In the genomic region with DNA sequence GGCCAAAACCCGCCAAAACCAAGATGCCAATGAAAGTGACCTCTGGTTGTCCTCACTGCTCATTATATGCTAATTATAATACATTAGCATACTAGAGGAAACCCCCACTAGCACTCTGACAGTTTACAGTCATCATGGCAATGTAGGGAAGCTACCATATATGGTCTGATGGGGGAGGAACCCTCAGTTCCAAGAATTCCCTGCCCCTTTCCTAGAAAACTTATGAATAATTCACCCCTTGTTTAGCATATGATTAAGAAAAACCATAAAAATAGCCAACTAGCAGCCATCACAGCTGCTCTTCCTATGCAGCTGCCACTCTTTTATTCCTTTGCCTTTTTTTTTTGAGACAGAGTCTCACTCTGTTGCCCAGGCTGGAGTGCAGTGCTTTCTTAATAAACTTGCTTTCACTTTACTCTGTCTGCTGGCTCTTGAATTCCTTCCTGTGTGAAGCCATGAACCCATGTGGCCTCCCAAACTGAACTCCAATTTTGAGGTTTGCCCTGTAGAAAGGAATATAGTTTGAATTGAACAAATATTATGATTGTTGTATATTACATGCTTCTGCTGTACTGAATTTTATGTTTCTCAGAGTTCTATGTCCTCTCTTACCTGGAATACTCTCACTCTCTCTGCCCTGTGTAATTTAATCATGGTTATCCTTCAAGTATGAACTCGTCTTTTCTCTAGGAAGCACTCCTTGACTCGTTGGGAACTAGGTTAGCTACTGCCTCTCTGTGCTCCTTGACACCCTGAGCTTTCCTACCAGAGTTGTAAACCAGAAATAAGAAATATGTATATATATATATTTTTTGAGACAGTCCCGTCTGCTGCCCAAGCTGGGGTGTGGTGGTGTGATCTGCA, we compare ENCODE assay signal across 13 cellular contexts. TPM values are rescaled to one million over a fixed set of nuclear protein-coding genes. Genes with fewer than 3 reads are reported as not detected.
A peak's percentile ranks its signal among the peaks of the same experiment; 100 is the strongest.
DNase-seq lines count a peak whose midpoint lies in the region; ATAC-seq and TF ChIP-seq lines count a peak whose summit lies in the region.
"Had no signal": no experiment of that assay in that cellular context is flagged by ENCODE, and none has a peak within 500 bp of the region (broad histone marks: within the 10 kb centered on the region; RNA-seq: fewer than 3 reads in every experiment).

No MANE protein-coding gene starts in this region.

- H3K4ac ChIP-seq in mesenchymal stem cell (ENCODE audit: low read depth in 1 of 2, low read length in 2 of 2): no peak overlapping the region

- H4K91ac ChIP-seq in mesenchymal stem cell (ENCODE audit: low read length): no peak overlapping the region

- H3K79me2 ChIP-seq in DND-41 (ENCODE audit: insufficient read depth, low read length): peaks cover 61% of the 10 kb centered on the region

- H3K27me3 Mint-ChIP-seq in activated naive CD8-positive, alpha-beta T cell treated with anti-CD3 and anti-CD28 coated beads, Interleukin-2, amount 50 U/mL, for 24 hours: no peaks in the 10 kb centered on the region
- H3K27me3 Mint-ChIP-seq: CD4-positive, alpha-beta memory T cell had no signal

- H2BK120ac ChIP-seq in mesenchymal stem cell (ENCODE audit: low read depth, low read length): no peak overlapping the region

- 60% methylated on average over 3 of the region's 4 CpGs for WGBS in mesenchymal stem cell
- WGBS in gastroesophageal sphincter (ENCODE audit: low coverage in 1 of 2), 2 donors: 38 to 72% methylated on average over 1 to 4 of the region's 4 CpGs

- H3K18ac ChIP-seq in mesenchymal stem cell (ENCODE audit: low read depth in 1 of 2, low read length in 2 of 2): peak overlapping the region in 1 of 2 experiments; percentile 10

- no peak overlapping the region for H3K14ac ChIP-seq in mesenchymal stem cell (ENCODE audit: low read length in 2 of 2)

- H3K23ac ChIP-seq in mesenchymal stem cell (ENCODE audit: low read length in 2 of 2): no peak overlapping the region

- H3K4me2 ChIP-seq in DND-41 (ENCODE audit: insufficient read depth, low read length) (peak overlapping the region; percentile 11; the same call in 1 of the 2 replicates), mesenchymal stem cell (ENCODE audit: low read length, poor library complexity, severe bottlenecking) (no peak overlapping the region)
- H3K4me2 ChIP-seq: smooth muscle cell had no signal

- H2AFZ ChIP-seq in DND-41 (ENCODE audit: low read depth, low read length) (no peak overlapping the region), mesenchymal stem cell (ENCODE audit: low read depth, low read length) (no peak overlapping the region)

- H3K36me3 ChIP-seq in DND-41 (ENCODE audit: insufficient read depth, low read length): no peaks in the 10 kb centered on the region
- no peaks in the 10 kb centered on the region for H3K36me3 ChIP-seq in HUES48 (ENCODE audit: control insufficient read depth, insufficient read depth, low read length)
- no peaks in the 10 kb centered on the region for H3K36me3 ChIP-seq in mesenchymal stem cell (ENCODE audit: control insufficient read depth in 1 of 2, insufficient read depth in 2 of 2, low read depth in 1 of 2, low read length in 2 of 2)
- no peaks in the 10 kb centered on the region for H3K36me3 ChIP-seq in gastroesophageal sphincter
- H3K36me3 ChIP-seq in brain microvascular endothelial cell (replicated peaks): no peaks in the 10 kb centered on the region
- H3K36me3 ChIP-seq: breast epithelium, Peyer's patch had no signal

- H3K4me3 Mint-ChIP-seq in activated naive CD8-positive, alpha-beta T cell treated with anti-CD3 and anti-CD28 coated beads, Interleukin-2, amount 50 U/mL, for 24 hours: no peak overlapping the region

- TF ChIP-seq CTCF in DND-41 (IDR thresholded peaks at IDR 0.05; ENCODE audit: borderline replicate concordance, extremely low read depth, low read length, poor library complexity, severe bottlenecking): no peak
- TF ChIP-seq CTCF in gastroesophageal sphincter (IDR thresholded peaks at IDR 0.05): no peak
- TF ChIP-seq CTCF in brain microvascular endothelial cell (IDR thresholded peaks at IDR 0.05; ENCODE audit: low read depth, low read length, missing control alignments): no peak

- TF ChIP-seq EP300 in gastroesophageal sphincter (IDR thresholded peaks at IDR 0.05): no peak

- peaks cover 11% of the 10 kb centered on the region; the same call in 1 of the 2 replicates for H3K4me1 ChIP-seq in DND-41 (ENCODE audit: insufficient read depth, low read length)
- H3K4me1 ChIP-seq in HUES48 (ENCODE audit: control insufficient read depth, insufficient read depth, low read length): peaks cover 61% of the 10 kb centered on the region
- H3K4me1 ChIP-seq in mesenchymal stem cell (ENCODE audit: control insufficient read depth, insufficient read depth, low read depth, low read length): peaks cover 2% of the 10 kb centered on the region
- no peaks in the 10 kb centered on the region for H3K4me1 ChIP-seq in gastroesophageal sphincter
- H3K4me1 ChIP-seq: breast epithelium, Peyer's patch had no signal

- no peaks in the 10 kb centered on the region for H3K27me3 ChIP-seq in DND-41 (ENCODE audit: insufficient read depth, low read length, poor library complexity)
- H3K27me3 ChIP-seq in HUES48 (ENCODE audit: control insufficient read depth, insufficient read depth, low read length): no peaks in the 10 kb centered on the region
- no peaks in the 10 kb centered on the region for H3K27me3 ChIP-seq in mesenchymal stem cell (ENCODE audit: control insufficient read depth in 1 of 2, insufficient read depth in 1 of 2, low read length in 2 of 2)
- no peaks in the 10 kb centered on the region for H3K27me3 ChIP-seq in gastroesophageal sphincter
- no peaks in the 10 kb centered on the region for H3K27me3 ChIP-seq in brain microvascular endothelial cell (replicated peaks)
- H3K27me3 ChIP-seq: breast epithelium, Peyer's patch had no signal

- no peak overlapping the region for H2BK15ac ChIP-seq in mesenchymal stem cell (ENCODE audit: low read depth, poor library complexity, severe bottlenecking)

- H3K9me3 ChIP-seq in DND-41 (ENCODE audit: insufficient read depth, low read length, severe bottlenecking) (no peaks in the 10 kb centered on the region), HUES48 (ENCODE audit: control insufficient read depth, insufficient read depth, low read length) (peaks cover 8% of the 10 kb centered on the region), mesenchymal stem cell (ENCODE audit: control insufficient read depth, low read length) (no peaks in the 10 kb centered on the region), gastroesophageal sphincter (no peaks in the 10 kb centered on the region)
- H3K9me3 ChIP-seq: breast epithelium, Peyer's patch had no signal

- no peak overlapping the region for H2BK5ac ChIP-seq in mesenchymal stem cell (ENCODE audit: low read depth, low read length, poor library complexity, severe bottlenecking)

- peaks cover 22% of the 10 kb centered on the region for H3K4me1 Mint-ChIP-seq in activated naive CD8-positive, alpha-beta T cell treated with anti-CD3 and anti-CD28 coated beads, Interleukin-2, amount 50 U/mL, for 24 hours

- no peak for TF ChIP-seq POLR2A in gastroesophageal sphincter (IDR thresholded peaks at IDR 0.05)

- H3K4me3 ChIP-seq in DND-41 (ENCODE audit: low read depth in 1 of 2, low read length in 2 of 2) (no peak overlapping the region; a peak in 1 of 4 replicates), HUES48 (ENCODE audit: low read depth, low read length) (peak overlapping the region; percentile 19; the same call in 1 of the 2 replicates), mesenchymal stem cell (ENCODE audit: insufficient read depth in 1 of 2, low read depth in 1 of 2, low read length in 2 of 2) (no peak overlapping the region), gastroesophageal sphincter (no peak overlapping the region), brain microvascular endothelial cell (ENCODE audit: low read depth, low read length) (no peak overlapping the region)
- H3K4me3 ChIP-seq: breast epithelium, Peyer's patch, smooth muscle cell had no signal

- no peak overlapping the region for H2BK12ac ChIP-seq in mesenchymal stem cell (ENCODE audit: low read length in 2 of 2)

- H3K36me3 Mint-ChIP-seq in activated naive CD8-positive, alpha-beta T cell treated with anti-CD3 and anti-CD28 coated beads, Interleukin-2, amount 50 U/mL, for 24 hours (ENCODE audit: low read depth): peaks cover 2% of the 10 kb centered on the region

- ATAC-seq in DND-41 (ENCODE audit: insufficient read depth, low read depth): peak; percentile 80
- ATAC-seq in activated naive CD8-positive, alpha-beta T cell treated with anti-CD3 and anti-CD28 coated beads, Interleukin-2, amount 50 U/mL, for 24 hours: peak; percentile 84
- ATAC-seq in gastroesophageal sphincter: no peak

- no peak overlapping the region for H4K8ac ChIP-seq in mesenchymal stem cell (ENCODE audit: low read length)

- peaks cover 19% of the 10 kb centered on the region for H3K79me1 ChIP-seq in mesenchymal stem cell (replicated peaks; ENCODE audit: low read length, poor library complexity, severe bottlenecking)

- H3K9ac ChIP-seq in DND-41 (ENCODE audit: low read depth, low read length): no peak overlapping the region
- H3K9ac ChIP-seq in HUES48 (ENCODE audit: low read depth, low read length): no peak overlapping the region
- no peak overlapping the region for H3K9ac ChIP-seq in mesenchymal stem cell (ENCODE audit: low read length)

- peak overlapping the region; percentile 20 for H3K27ac Mint-ChIP-seq in activated naive CD8-positive, alpha-beta T cell treated with anti-CD3 and anti-CD28 coated beads, Interleukin-2, amount 50 U/mL, for 24 hours
- H3K27ac Mint-ChIP-seq: CD4-positive, alpha-beta memory T cell had no signal

- in situ Hi-C loops in brain microvascular endothelial cell (cut with HindIII; ENCODE audit: low pct_ligation_motif_present, low sequenced_read_pairs): no loop called here

- no peak overlapping the region for H2AK5ac ChIP-seq in mesenchymal stem cell (ENCODE audit: low read length, severe bottlenecking)

- H4K20me1 ChIP-seq in DND-41 (ENCODE audit: insufficient read depth, low read length): peaks cover 15% of the 10 kb centered on the region; the same call in 1 of the 2 replicates

- H3K9me3 Mint-ChIP-seq in activated naive CD8-positive, alpha-beta T cell treated with anti-CD3 and anti-CD28 coated beads, Interleukin-2, amount 50 U/mL, for 24 hours: peaks cover 6% of the 10 kb centered on the region
- H3K9me3 Mint-ChIP-seq: CD4-positive, alpha-beta memory T cell had no signal

- peak; percentile 23 for DNase-seq in DND-41
- no peak for DNase-seq in activated naive CD8-positive, alpha-beta T cell treated with anti-CD3 and anti-CD28 coated beads, Interleukin-2, amount 50 U/mL, for 24 hours
- DNase-seq in mesenchymal stem cell: peak; percentile 67
- DNase-seq in DMS53 treated with DMSO at 0.1 percent for 48 hours (lab: John Stamatoyannopoulos, UW; ENCODE audit: unreplicated experiment): no peak
- DNase-seq in activated CD8-positive, alpha-beta memory T cell treated with anti-CD3 and anti-CD28 coated beads for 24 hours: no peak
- no peak for DNase-seq in brain microvascular endothelial cell
- DNase-seq: CD4-positive, alpha-beta memory T cell; NCI-H1694; Peyer's patch had no signal

- H3K27ac ChIP-seq in DND-41 (ENCODE audit: low read length) (peak overlapping the region; percentile 52; the same call in 1 of the 2 replicates), HUES48 (ENCODE audit: low read depth, low read length) (peak overlapping the region; percentile 95), mesenchymal stem cell (ENCODE audit: low read length, poor library complexity, severe bottlenecking) (no peak overlapping the region), gastroesophageal sphincter (no peak overlapping the region), brain microvascular endothelial cell (no peak overlapping the region)
- H3K27ac ChIP-seq: breast epithelium, Peyer's patch had no signal

RNA-seq across cellular contexts. Expression of a gene that starts 59.8 kb away (rescaled TPM):
- polyA plus RNA-seq in mesenchymal stem cell (2013, experiment 1 of 2): 1.2 TPM
- 1.1 TPM for polyA plus RNA-seq in mesenchymal stem cell (2013, experiment 2 of 2)
- 1 to 10 TPM; 3.5 to 8.4 (median 3.9) TPM for total RNA-seq in gastroesophageal sphincter

Comparison
In these comparisons a context has a peak if more than half of its experiments do, and no peak if none do; other contexts are left out.
1. DNase-seq: peak in DND-41 (single experiment) and mesenchymal stem cell (single experiment); none in activated naive CD8-positive, alpha-beta T cell treated with anti-CD3 and anti-CD28 coated beads, Interleukin-2, amount 50 U/mL, for 24 hours (single experiment), DMS53 treated with DMSO at 0.1 percent for 48 hours (single experiment), activated CD8-positive, alpha-beta memory T cell treated with anti-CD3 and anti-CD28 coated beads for 24 hours (single experiment) and brain microvascular endothelial cell (single experiment).
2. H3K27ac ChIP-seq: peak in DND-41 (single experiment) and HUES48 (single experiment); none in mesenchymal stem cell (single experiment), gastroesophageal sphincter (0 of 4) and brain microvascular endothelial cell (single experiment).